17 cellular contexts compared by ENCODE assay signal in the genomic region with DNA sequence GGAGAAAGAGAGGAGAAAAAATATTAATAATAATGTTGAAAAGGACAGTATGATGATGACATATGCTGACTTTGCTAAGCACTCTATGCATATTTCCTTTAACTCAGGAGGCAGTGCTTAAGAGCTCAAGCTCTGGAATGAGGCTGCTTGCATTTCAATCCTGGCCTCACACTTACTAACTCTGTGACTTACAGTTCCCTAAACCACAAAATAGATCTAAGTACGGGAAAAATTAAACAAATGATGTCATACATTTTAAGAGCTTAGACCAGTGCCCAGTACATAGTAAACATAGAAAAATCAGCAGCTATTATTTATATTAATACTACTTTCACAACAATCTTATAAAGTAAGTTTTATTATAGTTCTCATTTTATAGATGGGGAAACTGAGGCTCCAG.
DNase-seq lines count a peak whose midpoint lies in the region; ATAC-seq and TF ChIP-seq lines count a peak whose summit lies in the region.
"Had no signal": no experiment of that assay in that cellular context is flagged by ENCODE, and none has a peak within 500 bp of the region (broad histone marks: within the 10 kb centered on the region; RNA-seq: fewer than 3 reads in every experiment).

No MANE protein-coding gene starts in this region.

- H2AFZ ChIP-seq in fibroblast of lung (ENCODE audit: low read length) (no peak overlapping the region), osteoblast (ENCODE audit: low read length) (no peak overlapping the region)

- TF ChIP-seq POLR2A in uterus (IDR thresholded peaks at IDR 0.05) = no peak

- peak; percentile 81 for DNase-seq in M059J (ENCODE audit: low read depth)
- DNase-seq in fibroblast of lung (ENCODE audit: low read depth in 2 of 2) = peak; percentile 91 to 92
- DNase-seq in osteoblast (ENCODE audit: insufficient read length, low spot score, missing footprints) = peak; percentile 72
- DNase-seq in uterus = no peak
- DNase-seq in activated CD8-positive, alpha-beta memory T cell treated with anti-CD3 and anti-CD28 coated beads, Interleukin-2, amount 50 U/mL, for 48 hours = no peak
- DNase-seq: activated CD4-positive, alpha-beta T cell treated with anti-CD3 and anti-CD28 coated beads, Interleukin-2, amount 50 U/mL, for 1 hour; activated T-cell treated with anti-CD3 and anti-CD28 coated beads, Interleukin-2, amount 50 U/mL, for 72 hours; amygdala; CD4-positive, CD25-positive, alpha-beta regulatory T cell; NCI-H1092 treated with DMSO at 0.1 percent for 48 hours; NCI-H2171 treated with DMSO at 0.1 percent for 48 hours; NK-92 treated with Interleukin-12 subunit alpha and Interleukin-12 subunit beta, amount 100 ng/mL, for 24 hours; substantia nigra had no signal

- intact Hi-C loops in uterus (cut with DNase I; ENCODE audit: low total_unique reads) = no loop called here

- H3K4me2 ChIP-seq in BLaER1 (peak overlapping the region; percentile 79), fibroblast of lung (ENCODE audit: extremely low read depth, insufficient read depth, low read length) (no peak overlapping the region), osteoblast (ENCODE audit: insufficient read depth, low read length) (no peak overlapping the region)

- H3K27ac ChIP-seq in BLaER1 (peak overlapping the region; percentile 87), fibroblast of lung (ENCODE audit: insufficient read depth, low read length) (peak overlapping the region; percentile 13), osteoblast (ENCODE audit: low read depth, low read length) (no peak overlapping the region), uterus (no peak overlapping the region)

- H3K27me3 ChIP-seq in BLaER1 = no peaks in the 10 kb centered on the region
- no peaks in the 10 kb centered on the region for H3K27me3 ChIP-seq in fibroblast of lung (ENCODE audit: control insufficient read depth, insufficient read depth, low read length)
- no peaks in the 10 kb centered on the region for H3K27me3 ChIP-seq in osteoblast (ENCODE audit: insufficient read depth, low read length)
- no peaks in the 10 kb centered on the region for H3K27me3 ChIP-seq in uterus

- H3K9me3 ChIP-seq in BLaER1 (no peaks in the 10 kb centered on the region), fibroblast of lung (ENCODE audit: control insufficient read depth, insufficient read depth, low read depth, low read length) (no peaks in the 10 kb centered on the region), osteoblast (ENCODE audit: low read depth, low read length) (no peaks in the 10 kb centered on the region), uterus (no peaks in the 10 kb centered on the region)

- H3K4me1 ChIP-seq in BLaER1 (peaks cover 92% of the 10 kb centered on the region), fibroblast of lung (ENCODE audit: control insufficient read depth, extremely low read depth, insufficient read depth, low read length) (peaks cover 8% of the 10 kb centered on the region), osteoblast (ENCODE audit: insufficient read depth, low read length) (peaks cover 5% of the 10 kb centered on the region), uterus (no peaks in the 10 kb centered on the region)

- H3K79me2 ChIP-seq in fibroblast of lung (ENCODE audit: control insufficient read depth, insufficient read depth, low read length) = no peaks in the 10 kb centered on the region
- no peaks in the 10 kb centered on the region for H3K79me2 ChIP-seq in osteoblast (ENCODE audit: insufficient read depth, low read length)

- H3K4me3 ChIP-seq in BLaER1 = no peak overlapping the region
- H3K4me3 ChIP-seq in fibroblast of lung (replicated peaks in 1 of 4; ENCODE audit: control extremely low read depth in 1 of 4, insufficient read depth in 1 of 4, low read depth in 3 of 4, low read length in 4 of 4) = no peak overlapping the region
- H3K4me3 ChIP-seq in osteoblast (ENCODE audit: insufficient read depth, low read length) = no peak overlapping the region
- H3K4me3 ChIP-seq in uterus = no peak overlapping the region

- peak overlapping the region; percentile 47; the same call in 1 of the 2 replicates for H3K9ac ChIP-seq in BLaER1
- H3K9ac ChIP-seq in fibroblast of lung (ENCODE audit: insufficient read depth, low read length) = no peak overlapping the region

- no peak for ATAC-seq in HG02981 (IDR thresholded peaks at IDR 0.05; ENCODE audit: unreplicated experiment)
- no peak for ATAC-seq in GM21576 (IDR thresholded peaks at IDR 0.05; ENCODE audit: unreplicated experiment)
- ATAC-seq: activated T-cell treated with anti-CD3 and anti-CD28 coated beads, Interleukin-2, amount 50 U/mL, for 72 hours; Right ventricle myocardium inferior had no signal

- H3K36me3 ChIP-seq in BLaER1 (no peaks in the 10 kb centered on the region), fibroblast of lung (ENCODE audit: control insufficient read depth, insufficient read depth, low read length) (no peaks in the 10 kb centered on the region), osteoblast (ENCODE audit: insufficient read depth, low read length) (no peaks in the 10 kb centered on the region), uterus (no peaks in the 10 kb centered on the region)

- H4K20me1 ChIP-seq in BLaER1 (no peaks in the 10 kb centered on the region), fibroblast of lung (ENCODE audit: control insufficient read depth, extremely low read depth, insufficient read depth, low read length) (no peaks in the 10 kb centered on the region), osteoblast (ENCODE audit: insufficient read depth, low read length) (no peaks in the 10 kb centered on the region)

- TF ChIP-seq CTCF in fibroblast of lung (conservative IDR thresholded peaks at IDR 0.05 in 1 of 2, IDR thresholded peaks at IDR 0.05 in 1 of 2; ENCODE audit: low read depth in 1 of 2, low read length in 2 of 2) = no peak
- no peak for TF ChIP-seq CTCF in osteoblast (IDR thresholded peaks at IDR 0.05; ENCODE audit: extremely low read depth, low read depth, low read length)
- no peak for TF ChIP-seq CTCF in uterus (IDR thresholded peaks at IDR 0.05)

Comparison
In these comparisons a context has a peak if more than half of its experiments do, and no peak if none do; other contexts are left out.
1. H3K27ac ChIP-seq: peak in BLaER1 (single experiment) and fibroblast of lung (single experiment); none in osteoblast (single experiment) and uterus (0 of 2).
2. DNase-seq: peak in M059J (single experiment), fibroblast of lung (2 of 2) and osteoblast (single experiment); none in uterus (0 of 2) and activated CD8-positive, alpha-beta memory T cell treated with anti-CD3 and anti-CD28 coated beads, Interleukin-2, amount 50 U/mL, for 48 hours (single experiment).